In genomic region chr9:132800038-132800648, GRCh38 we compare ENCODE assay signal across 8 cellular contexts.
DNase-seq lines count a peak whose midpoint lies in the region; ATAC-seq and TF ChIP-seq lines count a peak whose summit lies in the region.

No MANE protein-coding gene starts in this region.

- H3K4me1 ChIP-seq in Caco-2 (0 out of 2 replicates have a peak, but pooled peaks cover 5% of the 10 kb centered on the region), fibroblast of lung (ENCODE audit: control insufficient read depth, extremely low read depth, insufficient read depth, low read length) (no peaks in the 10 kb centered on the region)

- TF ChIP-seq CTCF in Caco-2 (IDR thresholded peaks at IDR 0.05; ENCODE audit: insufficient read depth in 1 of 2, low read depth in 1 of 2, low read length in 1 of 2, severe bottlenecking in 1 of 2, unreplicated experiment in 1 of 2), result peak; percentile 81 to 92
- peak; percentile 73 to 94 for TF ChIP-seq CTCF in fibroblast of lung (conservative IDR thresholded peaks at IDR 0.05 in 1 of 2, IDR thresholded peaks at IDR 0.05 in 1 of 2; ENCODE audit: low read depth in 1 of 2, low read length in 2 of 2)

- H3K9me3 ChIP-seq in Caco-2, result no peaks in the 10 kb centered on the region
- H3K9me3 ChIP-seq in fibroblast of lung (ENCODE audit: control insufficient read depth, insufficient read depth, low read depth, low read length), result no peaks in the 10 kb centered on the region

- no peak overlapping the region for H2AFZ ChIP-seq in fibroblast of lung (ENCODE audit: low read length)

- BruUV-seq in Caco-2 (replicated peaks; lab: Mats Ljungman, UMichigan), result no TSS peak

- H4K20me1 ChIP-seq in fibroblast of lung (ENCODE audit: control insufficient read depth, extremely low read depth, insufficient read depth, low read length), result no peaks in the 10 kb centered on the region

- H3K36me3 ChIP-seq in Caco-2 (ENCODE audit: control insufficient read depth, insufficient read depth, low read length) (no peaks in the 10 kb centered on the region), fibroblast of lung (ENCODE audit: control insufficient read depth, insufficient read depth, low read length) (no peaks in the 10 kb centered on the region)

- H3K9ac ChIP-seq in fibroblast of lung (ENCODE audit: insufficient read depth, low read length), result no peak overlapping the region

- DNase-seq in Caco-2 (peak; percentile 60 to 72), HuH-7 (ENCODE audit: low spot score) (peak; percentile 70), OCI-M1 (lab: John Stamatoyannopoulos, UW) (peak; percentile 68), fibroblast of lung (ENCODE audit: low read depth in 2 of 2) (peak; percentile 34 to 66)
- DNase-seq in activated T-cell treated with anti-CD3 and anti-CD28 coated beads, Interleukin-2, amount 50 U/mL, for 4 hours, result peak; percentile 59
- DNase-seq in naive thymus-derived CD8-positive, alpha-beta T cell, result peak; percentile 43 to 85 (median 64)
- peak; percentile 21 for DNase-seq in stimulated activated CD8-positive, alpha-beta memory T cell treated with anti-CD3 and anti-CD28 coated beads, Interleukin-7, amount 100 ng/mL, for 24 hours (ENCODE audit: low read depth)

- H3K36me3 Mint-ChIP-seq in Caco-2 (ENCODE audit: insufficient read depth, unreplicated experiment), result no peaks in the 10 kb centered on the region
- no peaks in the 10 kb centered on the region for H3K36me3 Mint-ChIP-seq in activated T-cell treated with anti-CD3 and anti-CD28 coated beads, Interleukin-2, amount 50 U/mL, for 4 hours (ENCODE audit: insufficient read depth)
- H3K36me3 Mint-ChIP-seq in naive thymus-derived CD8-positive, alpha-beta T cell, result no peaks in the 10 kb centered on the region

- no peak overlapping the region for H3K4me3 ChIP-seq in Caco-2 (ENCODE audit: low read depth, low read length)
- no peak overlapping the region for H3K4me3 ChIP-seq in fibroblast of lung (replicated peaks in 1 of 4; ENCODE audit: control extremely low read depth in 1 of 4, insufficient read depth in 1 of 4, low read depth in 3 of 4, low read length in 4 of 4)

- H3K27me3 ChIP-seq in Caco-2 (replicated peaks; ENCODE audit: control insufficient read depth, insufficient read depth, low read length), result no peaks in the 10 kb centered on the region
- peaks cover 7% of the 10 kb centered on the region for H3K27me3 ChIP-seq in fibroblast of lung (ENCODE audit: control insufficient read depth, insufficient read depth, low read length)

- intact Hi-C loops in Caco-2 (cut with micrococcal nuclease; ENCODE audit: unreplicated experiment), result loop anchor here (1.0 to 5.0 kb wide), 5 partner anchors 102 to 223 kb away; no protein-coding TSS in a partner anchor

- H3K27ac ChIP-seq in fibroblast of lung (ENCODE audit: insufficient read depth, low read length), result no peak overlapping the region

- H3K9me3 Mint-ChIP-seq in Caco-2 (ENCODE audit: unreplicated experiment), result no peaks in the 10 kb centered on the region
- H3K9me3 Mint-ChIP-seq in activated T-cell treated with anti-CD3 and anti-CD28 coated beads, Interleukin-2, amount 50 U/mL, for 4 hours, result no peaks in the 10 kb centered on the region
- no peaks in the 10 kb centered on the region for H3K9me3 Mint-ChIP-seq in naive thymus-derived CD8-positive, alpha-beta T cell

- no peak overlapping the region for H3K27ac Mint-ChIP-seq in Caco-2 (ENCODE audit: unreplicated experiment)
- peak overlapping the region in 1 of 10 donors; percentile 52 for H3K27ac Mint-ChIP-seq in naive thymus-derived CD8-positive, alpha-beta T cell

- peak; percentile 80 to 81 for ATAC-seq in activated T-cell treated with anti-CD3 and anti-CD28 coated beads, Interleukin-2, amount 50 U/mL, for 4 hours
- peak; percentile 88 to 96 for ATAC-seq in naive thymus-derived CD8-positive, alpha-beta T cell
- ATAC-seq in HG02588 (IDR thresholded peaks at IDR 0.05; ENCODE audit: unreplicated experiment), result no peak

- H3K27me3 Mint-ChIP-seq in Caco-2 (ENCODE audit: insufficient read depth, unreplicated experiment), result peaks cover 3% of the 10 kb centered on the region
- H3K27me3 Mint-ChIP-seq in activated T-cell treated with anti-CD3 and anti-CD28 coated beads, Interleukin-2, amount 50 U/mL, for 4 hours (ENCODE audit: low read depth), result peaks cover 49% of the 10 kb centered on the region
- peaks cover 15 to 50% (median 34%) of the 10 kb centered on the region in 5 donors for H3K27me3 Mint-ChIP-seq in naive thymus-derived CD8-positive, alpha-beta T cell

- CTCF ChIA-PET in Caco-2 (lab: Charles Lee), result no interaction called here

- no peaks in the 10 kb centered on the region for H3K79me2 ChIP-seq in fibroblast of lung (ENCODE audit: control insufficient read depth, insufficient read depth, low read length)

- POLR2A ChIA-PET in Caco-2 (lab: Charles Lee), result no interaction called here
- POLR2A ChIA-PET in naive thymus-derived CD8-positive, alpha-beta T cell (lab: Charles Lee), result no interaction called here

- no peaks in the 10 kb centered on the region for H3K4me1 Mint-ChIP-seq in Caco-2 (ENCODE audit: low read depth, unreplicated experiment)
- H3K4me1 Mint-ChIP-seq in activated T-cell treated with anti-CD3 and anti-CD28 coated beads, Interleukin-2, amount 50 U/mL, for 4 hours (ENCODE audit: low read depth), result peaks cover 8% of the 10 kb centered on the region
- H3K4me1 Mint-ChIP-seq in naive thymus-derived CD8-positive, alpha-beta T cell, result peaks cover 0 to 16% (median 8%) of the 10 kb centered on the region in 4 donors

- H3K4me2 ChIP-seq in fibroblast of lung (ENCODE audit: extremely low read depth, insufficient read depth, low read length), result no peak overlapping the region

- H3K4me3 Mint-ChIP-seq in Caco-2 (ENCODE audit: unreplicated experiment), result no peak overlapping the region
- H3K4me3 Mint-ChIP-seq in activated T-cell treated with anti-CD3 and anti-CD28 coated beads, Interleukin-2, amount 50 U/mL, for 4 hours, result no peak overlapping the region
- H3K4me3 Mint-ChIP-seq in naive thymus-derived CD8-positive, alpha-beta T cell, result no peak overlapping the region
